1 cellular context compared by ENCODE assay signal in the genomic region with DNA sequence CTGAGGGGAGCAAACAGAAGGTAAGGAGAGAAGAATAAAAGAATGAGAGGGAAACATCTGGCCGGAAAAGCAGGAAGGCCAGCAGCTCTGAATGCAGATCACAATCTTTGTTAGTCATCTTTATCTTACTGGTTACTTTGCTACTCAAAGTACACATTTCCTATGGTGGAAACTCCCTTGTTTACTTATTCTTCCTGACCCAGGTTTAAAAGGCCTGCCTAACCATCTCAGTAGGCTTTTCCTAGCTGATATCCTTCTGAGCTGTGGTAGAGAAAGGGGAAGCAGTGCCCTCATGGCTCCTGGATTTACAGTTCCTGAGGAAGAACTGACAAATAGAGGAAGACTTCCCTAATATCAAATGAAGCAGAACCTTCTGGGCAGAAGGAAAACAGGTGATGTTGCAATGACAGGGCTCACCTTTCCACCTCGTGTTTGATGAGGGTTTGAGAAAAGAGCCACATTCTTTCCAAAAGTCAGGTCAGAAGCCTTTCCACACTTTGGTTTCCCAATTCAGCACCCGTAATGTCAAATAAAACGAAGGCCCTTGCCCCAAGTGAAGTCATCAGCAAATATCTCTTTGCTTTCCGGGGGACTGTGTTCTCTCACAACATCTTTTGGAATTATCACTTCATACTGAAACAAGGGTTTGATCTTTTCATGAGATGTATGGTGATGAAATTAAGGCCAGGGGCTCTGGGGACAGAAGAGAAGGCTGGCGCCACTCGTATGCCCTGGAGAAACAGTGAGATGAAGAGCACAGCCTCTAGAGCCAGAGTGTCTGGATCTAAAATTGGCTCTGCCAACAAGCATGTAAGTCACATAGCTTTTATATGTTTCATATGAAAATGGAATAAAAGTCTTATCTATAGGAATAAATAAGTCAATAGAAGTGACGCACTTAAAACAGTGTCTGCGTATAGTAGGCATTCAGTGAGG.
TF ChIP-seq lines count a peak whose summit lies in the region.

No MANE protein-coding gene starts in this region.

TF ChIP-seq in HepG2, 621 proteins besides CTCF, POLR2A, EP300 and RAD21 (continued from another document):
- TF ChIP-seq, protein P1, sequence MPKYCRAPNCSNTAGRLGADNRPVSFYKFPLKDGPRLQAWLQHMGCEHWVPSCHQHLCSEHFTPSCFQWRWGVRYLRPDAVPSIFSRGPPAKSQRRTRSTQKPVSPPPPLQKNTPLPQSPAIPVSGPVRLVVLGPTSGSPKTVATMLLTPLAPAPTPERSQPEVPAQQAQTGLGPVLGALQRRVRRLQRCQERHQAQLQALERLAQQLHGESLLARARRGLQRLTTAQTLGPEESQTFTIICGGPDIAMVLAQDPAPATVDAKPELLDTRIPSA (CRISPR knock-in tag; IDR thresholded peaks at IDR 0.05; ENCODE audit: borderline replicate concordance) = no peak
- TF ChIP-seq PLRG1 (conservative IDR thresholded peaks at IDR 0.05) = no peak
- TF ChIP-seq, protein P2, sequence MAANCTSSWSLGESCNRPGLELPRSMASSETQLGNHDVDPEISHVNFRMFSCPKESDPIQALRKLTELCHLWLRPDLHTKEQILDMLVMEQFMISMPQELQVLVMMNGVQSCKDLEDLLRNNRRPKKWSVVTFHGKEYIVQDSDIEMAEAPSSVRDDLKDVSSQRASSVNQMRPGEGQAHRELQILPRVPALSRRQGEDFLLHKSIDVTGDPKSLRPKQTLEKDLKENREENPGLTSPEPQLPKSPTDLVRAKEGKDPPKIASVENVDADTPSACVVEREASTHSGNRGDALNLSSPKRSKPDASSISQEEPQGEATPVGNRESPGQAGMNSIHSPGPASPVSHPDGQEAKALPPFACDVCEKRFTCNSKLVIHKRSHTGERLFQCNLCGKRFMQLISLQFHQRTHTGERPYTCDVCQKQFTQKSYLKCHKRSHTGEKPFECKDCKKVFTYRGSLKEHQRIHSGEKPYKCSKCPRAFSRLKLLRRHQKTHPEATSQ (CRISPR knock-in tag; IDR thresholded peaks at IDR 0.05; ENCODE audit: borderline replicate concordance) = peak; percentile 93; the same call in 1 of the 2 replicates
- TF ChIP-seq SMC3 (IDR thresholded peaks at IDR 0.05; ENCODE audit: low read length) = 0 out of 2 replicates have a peak, but pooled peaks have one; percentile 1
- peak; percentile 95 for TF ChIP-seq ETV5 (CRISPR knock-in tag; IDR thresholded peaks at IDR 0.05; ENCODE audit: borderline replicate concordance)
- TF ChIP-seq FOXP1 (IDR thresholded peaks at IDR 0.05) = no peak
- TF ChIP-seq FOXP1 (CRISPR knock-in tag; IDR thresholded peaks at IDR 0.05) = peak; percentile 76
- no peak for TF ChIP-seq ZNF382 (CRISPR knock-in tag; IDR thresholded peaks at IDR 0.05; ENCODE audit: borderline replicate concordance)
- TF ChIP-seq, protein P3, sequence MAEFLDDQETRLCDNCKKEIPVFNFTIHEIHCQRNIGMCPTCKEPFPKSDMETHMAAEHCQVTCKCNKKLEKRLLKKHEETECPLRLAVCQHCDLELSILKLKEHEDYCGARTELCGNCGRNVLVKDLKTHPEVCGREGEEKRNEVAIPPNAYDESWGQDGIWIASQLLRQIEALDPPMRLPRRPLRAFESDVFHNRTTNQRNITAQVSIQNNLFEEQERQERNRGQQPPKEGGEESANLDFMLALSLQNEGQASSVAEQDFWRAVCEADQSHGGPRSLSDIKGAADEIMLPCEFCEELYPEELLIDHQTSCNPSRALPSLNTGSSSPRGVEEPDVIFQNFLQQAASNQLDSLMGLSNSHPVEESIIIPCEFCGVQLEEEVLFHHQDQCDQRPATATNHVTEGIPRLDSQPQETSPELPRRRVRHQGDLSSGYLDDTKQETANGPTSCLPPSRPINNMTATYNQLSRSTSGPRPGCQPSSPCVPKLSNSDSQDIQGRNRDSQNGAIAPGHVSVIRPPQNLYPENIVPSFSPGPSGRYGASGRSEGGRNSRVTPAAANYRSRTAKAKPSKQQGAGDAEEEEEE (CRISPR knock-in tag; IDR thresholded peaks at IDR 0.05; ENCODE audit: borderline replicate concordance) = no peak
- 0 out of 2 replicates have a peak, but pooled peaks have one; percentile 58 for TF ChIP-seq ZFY (CRISPR knock-in tag; IDR thresholded peaks at IDR 0.05)
- no peak for TF ChIP-seq HMGA1 (CRISPR knock-in tag; conservative IDR thresholded peaks at IDR 0.05)
- peak; percentile 79 for TF ChIP-seq ZFP1 (CRISPR knock-in tag; IDR thresholded peaks at IDR 0.05)
- TF ChIP-seq, protein P4, sequence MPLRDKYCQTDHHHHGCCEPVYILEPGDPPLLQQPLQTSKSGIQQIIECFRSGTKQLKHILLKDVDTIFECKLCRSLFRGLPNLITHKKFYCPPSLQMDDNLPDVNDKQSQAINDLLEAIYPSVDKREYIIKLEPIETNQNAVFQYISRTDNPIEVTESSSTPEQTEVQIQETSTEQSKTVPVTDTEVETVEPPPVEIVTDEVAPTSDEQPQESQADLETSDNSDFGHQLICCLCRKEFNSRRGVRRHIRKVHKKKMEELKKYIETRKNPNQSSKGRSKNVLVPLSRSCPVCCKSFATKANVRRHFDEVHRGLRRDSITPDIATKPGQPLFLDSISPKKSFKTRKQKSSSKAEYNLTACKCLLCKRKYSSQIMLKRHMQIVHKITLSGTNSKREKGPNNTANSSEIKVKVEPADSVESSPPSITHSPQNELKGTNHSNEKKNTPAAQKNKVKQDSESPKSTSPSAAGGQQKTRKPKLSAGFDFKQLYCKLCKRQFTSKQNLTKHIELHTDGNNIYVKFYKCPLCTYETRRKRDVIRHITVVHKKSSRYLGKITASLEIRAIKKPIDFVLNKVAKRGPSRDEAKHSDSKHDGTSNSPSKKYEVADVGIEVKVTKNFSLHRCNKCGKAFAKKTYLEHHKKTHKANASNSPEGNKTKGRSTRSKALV (CRISPR knock-in tag; IDR thresholded peaks at IDR 0.05) = 0 out of 2 replicates have a peak, but pooled peaks have one; percentile 68
- no peak; the same call in 1 of the 2 replicates for TF ChIP-seq MTA1 (CRISPR knock-in tag; IDR thresholded peaks at IDR 0.05; ENCODE audit: borderline replicate concordance)
- TF ChIP-seq ZNF720 (CRISPR knock-in tag; IDR thresholded peaks at IDR 0.05) = no peak
- TF ChIP-seq, protein P5, sequence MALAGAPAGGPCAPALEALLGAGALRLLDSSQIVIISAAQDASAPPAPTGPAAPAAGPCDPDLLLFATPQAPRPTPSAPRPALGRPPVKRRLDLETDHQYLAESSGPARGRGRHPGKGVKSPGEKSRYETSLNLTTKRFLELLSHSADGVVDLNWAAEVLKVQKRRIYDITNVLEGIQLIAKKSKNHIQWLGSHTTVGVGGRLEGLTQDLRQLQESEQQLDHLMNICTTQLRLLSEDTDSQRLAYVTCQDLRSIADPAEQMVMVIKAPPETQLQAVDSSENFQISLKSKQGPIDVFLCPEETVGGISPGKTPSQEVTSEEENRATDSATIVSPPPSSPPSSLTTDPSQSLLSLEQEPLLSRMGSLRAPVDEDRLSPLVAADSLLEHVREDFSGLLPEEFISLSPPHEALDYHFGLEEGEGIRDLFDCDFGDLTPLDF (CRISPR knock-in tag; IDR thresholded peaks at IDR 0.05) = no peak; the same call in 1 of the 2 replicates
